10 cellular contexts compared by ENCODE assay signal in genomic region chr1:94924967-94925366, GRCh38. TPM values are rescaled to one million over a fixed set of nuclear protein-coding genes. Genes with fewer than 3 reads are reported as not detected.
A peak's percentile ranks its signal among the peaks of the same experiment; 100 is the strongest.
DNase-seq lines count a peak whose midpoint lies in the region; ATAC-seq and TF ChIP-seq lines count a peak whose summit lies in the region.
"Had no signal": no experiment of that assay in that cellular context is flagged by ENCODE, and none has a peak within 500 bp of the region (broad histone marks: within the 10 kb centered on the region; RNA-seq: fewer than 3 reads in every experiment).

No MANE protein-coding gene starts in this region.

- H3K4me3 ChIP-seq in heart right ventricle = peak overlapping the region; percentile 61 to 96 (median 90)
- peak overlapping the region in 1 of 2 experiments; percentile 83 for H3K4me3 ChIP-seq in mesenchymal stem cell (ENCODE audit: insufficient read depth in 1 of 2, low read depth in 1 of 2, low read length in 2 of 2)
- peak overlapping the region; percentile 62 to 72 for H3K4me3 ChIP-seq in vagina

- H3K18ac ChIP-seq in mesenchymal stem cell (ENCODE audit: low read depth in 1 of 2, low read length in 2 of 2) = no peak overlapping the region

- ATAC-seq in heart right ventricle = no peak

- POLR2A ChIA-PET in GM10248 (lab: Yijun Ruan, JAX) = no interaction called here

- H2BK120ac ChIP-seq in mesenchymal stem cell (ENCODE audit: low read depth, low read length) = no peak overlapping the region

- no peak overlapping the region for H3K23ac ChIP-seq in mesenchymal stem cell (ENCODE audit: low read length in 2 of 2)

- DNase-seq in heart right ventricle (peak in 1 of 2 donors; percentile 29), cardiac septum (ENCODE audit: low spot score) (no peak), mesenchymal stem cell (no peak), vagina (ENCODE audit: extremely low spot score in 2 of 2) (no peak), GM10248 (ENCODE audit: extremely low spot score) (no peak), GM20000 (ENCODE audit: low spot score) (no peak), NCI-H1930 (lab: John Stamatoyannopoulos, UW) (no peak)
- DNase-seq: activated CD4-positive, alpha-beta T cell treated with anti-CD3 and anti-CD28 coated beads for 1 hour had no signal

- H3K36me3 ChIP-seq in heart right ventricle (peaks cover 0 to 4% (median 0%) of the 10 kb centered on the region in 9 donors), mesenchymal stem cell (ENCODE audit: control insufficient read depth in 1 of 2, insufficient read depth in 2 of 2, low read depth in 1 of 2, low read length in 2 of 2) (peaks cover 0 to 3% of the 10 kb centered on the region in 2 experiments), vagina (no peaks in the 10 kb centered on the region)

- H3K4me1 ChIP-seq in heart right ventricle (peaks cover 20 to 80% (median 76%) of the 10 kb centered on the region in 9 donors), mesenchymal stem cell (ENCODE audit: control insufficient read depth, insufficient read depth, low read depth, low read length) (peaks cover 26% of the 10 kb centered on the region), vagina (peaks cover 77% of the 10 kb centered on the region)

- no peaks in the 10 kb centered on the region for H3K9me3 ChIP-seq in heart right ventricle
- H3K9me3 ChIP-seq in mesenchymal stem cell (ENCODE audit: control insufficient read depth, low read length) = no peaks in the 10 kb centered on the region
- no peaks in the 10 kb centered on the region for H3K9me3 ChIP-seq in vagina

- no peak overlapping the region for H2BK12ac ChIP-seq in mesenchymal stem cell (ENCODE audit: low read length in 2 of 2)

- H2AK5ac ChIP-seq in mesenchymal stem cell (ENCODE audit: low read length, severe bottlenecking) = no peak overlapping the region

- H2BK15ac ChIP-seq in mesenchymal stem cell (ENCODE audit: low read depth, poor library complexity, severe bottlenecking) = no peak overlapping the region

- intact Hi-C loops in heart right ventricle (cut with DNase I) (loop anchor here (2.0 to 10.0 kb wide), 13 partner anchors 37 to 120 kb away; no protein-coding TSS in a partner anchor), cardiac septum (cut with DNase I) (loop anchor here (5.0 kb wide), 1 partner anchor 97 kb away; no protein-coding TSS in a partner anchor), vagina (cut with DNase I) (loop anchor here (5.0 kb wide), 3 partner anchors 47 to 383 kb away; partner anchors contain the start of gene F3)

- WGBS in heart right ventricle, 2 donors = 7 to 10% methylated on average over 3 of the region's 3 CpGs
- WGBS in mesenchymal stem cell = 2% methylated on average over 2 of the region's 3 CpGs

- no peak overlapping the region for H2AFZ ChIP-seq in mesenchymal stem cell (ENCODE audit: low read depth, low read length)

- CTCF ChIA-PET in GM10248 (lab: Yijun Ruan, JAX) = no interaction called here

- H4K91ac ChIP-seq in mesenchymal stem cell (ENCODE audit: low read length) = no peak overlapping the region

- H3K14ac ChIP-seq in mesenchymal stem cell (ENCODE audit: low read length in 2 of 2) = no peak overlapping the region

- TF ChIP-seq CTCF in heart right ventricle (IDR thresholded peaks at IDR 0.05) = no peak
- TF ChIP-seq CTCF in vagina (IDR thresholded peaks at IDR 0.05) = no peak
- TF ChIP-seq CTCF in GM10248 (IDR thresholded peaks at IDR 0.05; ENCODE audit: control extremely low read depth, extremely low read depth, low read depth, missing control alignments) = no peak
- no peak for TF ChIP-seq CTCF in GM20000 (IDR thresholded peaks at IDR 0.05; ENCODE audit: extremely low read depth, missing control alignments)

- no peak overlapping the region for H3K4ac ChIP-seq in mesenchymal stem cell (ENCODE audit: low read depth in 1 of 2, low read length in 2 of 2)

- peak overlapping the region; percentile 77 for H3K4me2 ChIP-seq in mesenchymal stem cell (ENCODE audit: low read length, poor library complexity, severe bottlenecking)

- peaks cover 0 to 50% (median 0%) of the 10 kb centered on the region in 7 donors for H3K27me3 ChIP-seq in heart right ventricle
- H3K27me3 ChIP-seq in mesenchymal stem cell (ENCODE audit: control insufficient read depth in 1 of 2, insufficient read depth in 1 of 2, low read length in 2 of 2) = no peaks in the 10 kb centered on the region
- no peaks in the 10 kb centered on the region for H3K27me3 ChIP-seq in vagina

- peaks cover 13% of the 10 kb centered on the region for H3K79me1 ChIP-seq in mesenchymal stem cell (replicated peaks; ENCODE audit: low read length, poor library complexity, severe bottlenecking)

- peak overlapping the region; percentile 98 for H3K9ac ChIP-seq in mesenchymal stem cell (ENCODE audit: low read length)

- H3K27ac ChIP-seq in heart right ventricle (peak overlapping the region; percentile 93 to 100 (median 98)), cingulate gyrus (ENCODE audit: low read depth, low read length) (peak overlapping the region; percentile 92), mesenchymal stem cell (ENCODE audit: low read length, poor library complexity, severe bottlenecking) (peak overlapping the region; percentile 95), vagina (peak overlapping the region; percentile 97)
- H3K27ac ChIP-seq: HL-60 had no signal

- no peak for TF ChIP-seq POLR2A in vagina (IDR thresholded peaks at IDR 0.05)

- H2BK5ac ChIP-seq in mesenchymal stem cell (ENCODE audit: low read depth, low read length, poor library complexity, severe bottlenecking) = no peak overlapping the region

- H4K8ac ChIP-seq in mesenchymal stem cell (ENCODE audit: low read length) = no peak overlapping the region

RNA-seq across cellular contexts. Expression of gene CNN3, which starts 1.9 kb away (rescaled TPM):
- total RNA-seq in heart right ventricle = 100 to 1,000 TPM in 2 of 10 donors, 10 to 100 TPM in 8; 45.8 to 108 (median 67.2) TPM
- polyA plus RNA-seq in heart right ventricle = 10 to 100 TPM; 28.0 to 58.3 TPM
- total RNA-seq in cardiac septum = 106 TPM
- 226 TPM for polyA plus RNA-seq in mesenchymal stem cell (2013, experiment 1 of 2)
- 232 TPM for polyA plus RNA-seq in mesenchymal stem cell (2013, experiment 2 of 2)
- total RNA-seq in vagina = 250 TPM
